Comparison of ENCODE assay signal across 18 cellular contexts in the genomic region with DNA sequence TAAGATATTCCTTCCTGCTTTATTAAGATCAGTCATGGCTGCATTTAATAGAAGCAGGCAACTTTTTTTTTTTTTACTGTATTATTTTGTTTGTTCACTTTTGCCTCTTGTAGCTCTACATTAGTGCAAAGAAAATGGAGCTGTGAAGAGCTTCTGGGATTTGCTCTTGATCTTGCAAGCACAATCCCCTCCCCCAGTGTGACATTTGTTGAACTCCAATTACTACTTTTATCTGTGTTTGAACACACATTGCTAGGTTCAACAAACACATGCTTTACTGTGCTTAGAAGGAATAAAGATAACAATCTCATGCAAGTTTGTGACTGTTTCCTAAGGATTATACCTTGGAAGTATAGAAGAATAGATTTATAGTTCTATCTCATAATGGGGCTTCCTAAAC.
"Had no signal": no experiment of that assay in that cellular context is flagged by ENCODE, and none has a peak within 500 bp of the region (broad histone marks: within the 10 kb centered on the region; RNA-seq: fewer than 3 reads in every experiment).

No MANE protein-coding gene starts in this region.

- ATAC-seq: left ventricle myocardium superior; lower lobe of right lung; naive thymus-derived CD4-positive, alpha-beta T cell; psoas muscle; right cardiac atrium; stimulated activated memory B cell treated with anti-CD40 and anti-IgM and Interleukin-4, amounts not matched to agents 10 μg/mL and 1 μg/mL and 100 μg/mL, for 72 hours; stimulated activated naive CD8-positive, alpha-beta T cell treated with anti-CD3 and anti-CD28 coated beads, Interleukin-15, Interleukin-2, amounts not matched to agents 100 U/mL and 50 U/mL, for 24 hours had no signal

- H3K9ac ChIP-seq: neural progenitor cell had no signal

- H3K4me3 ChIP-seq: coronary artery, lower lobe of right lung, neural progenitor cell, psoas muscle, sigmoid colon, testis, tibial artery had no signal

- H3K27ac ChIP-seq: coronary artery, lower lobe of right lung, neural progenitor cell, psoas muscle, sigmoid colon, testis, tibial artery had no signal

- H3K27me3 Mint-ChIP-seq: naive thymus-derived CD4-positive, alpha-beta T cell; stimulated activated memory B cell treated with anti-CD40 and anti-IgM and Interleukin-4, amounts not matched to agents 10 μg/mL and 1 μg/mL and 100 μg/mL, for 72 hours; type B pancreatic cell had no signal

- H3K27ac Mint-ChIP-seq: naive thymus-derived CD4-positive, alpha-beta T cell; nephron; neural progenitor cell; stimulated activated memory B cell treated with anti-CD40 and anti-IgM and Interleukin-4, amounts not matched to agents 10 μg/mL and 1 μg/mL and 100 μg/mL, for 72 hours; type B pancreatic cell had no signal

- H3K27me3 ChIP-seq: neural progenitor cell, sigmoid colon, testis, tibial artery had no signal

- H3K9me3 ChIP-seq: lower lobe of right lung, psoas muscle, testis, tibial artery had no signal

- H3K4me3 Mint-ChIP-seq: naive thymus-derived CD4-positive, alpha-beta T cell; nephron; neural progenitor cell; stimulated activated memory B cell treated with anti-CD40 and anti-IgM and Interleukin-4, amounts not matched to agents 10 μg/mL and 1 μg/mL and 100 μg/mL, for 72 hours; type B pancreatic cell had no signal

- H3K36me3 Mint-ChIP-seq: stimulated activated memory B cell treated with anti-CD40 and anti-IgM and Interleukin-4, amounts not matched to agents 10 μg/mL and 1 μg/mL and 100 μg/mL, for 72 hours had no signal

- DNase-seq: dermis blood vessel endothelial cell; effector memory CD4-positive, alpha-beta T cell; left ventricle myocardium superior; lower lobe of right lung; naive thymus-derived CD4-positive, alpha-beta T cell; psoas muscle; right cardiac atrium; sigmoid colon; stimulated activated CD4-positive, alpha-beta T cell treated with anti-CD3 and anti-CD28 coated beads, Interleukin-4, amount 100 ng/mL, for 4 hours; stimulated activated naive CD8-positive, alpha-beta T cell treated with anti-CD3 and anti-CD28 coated beads, Interleukin-15, Interleukin-2, amounts not matched to agents 100 U/mL and 50 U/mL, for 24 hours; substantia nigra; testis; tibial artery had no signal

- H3K4me1 ChIP-seq: lower lobe of right lung, neural progenitor cell, psoas muscle, sigmoid colon, testis had no signal

- H3K36me3 ChIP-seq: lower lobe of right lung, neural progenitor cell, sigmoid colon, tibial artery had no signal

- H3K4me1 Mint-ChIP-seq: naive thymus-derived CD4-positive, alpha-beta T cell; nephron; neural progenitor cell; stimulated activated memory B cell treated with anti-CD40 and anti-IgM and Interleukin-4, amounts not matched to agents 10 μg/mL and 1 μg/mL and 100 μg/mL, for 72 hours had no signal
